ENCODE assay signal across 21 cellular contexts in the genomic region with DNA sequence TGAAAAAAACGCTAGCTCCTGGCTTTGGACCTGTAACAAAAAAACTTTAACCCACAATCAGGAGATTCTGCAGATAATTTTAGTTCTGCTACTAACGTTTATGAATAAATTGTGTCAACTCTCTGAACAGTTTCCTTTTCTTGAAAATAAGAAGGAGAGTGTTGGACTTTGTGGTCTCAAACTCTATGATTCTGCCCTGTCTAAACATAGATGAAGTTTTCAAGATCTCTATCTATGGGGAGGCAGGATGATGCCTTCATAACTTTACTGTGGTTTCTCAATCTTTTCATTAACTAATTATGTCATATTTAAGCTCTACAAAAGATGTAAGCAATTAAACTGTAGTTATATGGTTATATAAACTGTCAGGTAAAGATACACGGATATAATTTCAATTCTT.
"Had no signal": no experiment of that assay in that cellular context is flagged by ENCODE, and none has a peak within 500 bp of the region (broad histone marks: within the 10 kb centered on the region; RNA-seq: fewer than 3 reads in every experiment).

No MANE protein-coding gene starts in this region.

- H3K36me3 Mint-ChIP-seq: activated CD8-positive, alpha-beta memory T cell treated with anti-CD3 and anti-CD28 coated beads, Interleukin-2, amount 10 ng/mL, durations not matched to agents 7 days and 5 days; activated naive CD4-positive, alpha-beta T cell treated with anti-CD3 and anti-CD28 coated beads, Interleukin-2, amount 50 U/mL, for 72 hours; mesothelial cell of epicardium; naive thymus-derived CD8-positive, alpha-beta T cell had no signal

- H3K36me3 ChIP-seq: ascending aorta, brain microvascular endothelial cell, esophagus muscularis mucosa, gastroesophageal sphincter, pancreas, thyroid gland had no signal

- H3K27me3 ChIP-seq: ascending aorta, brain microvascular endothelial cell, esophagus muscularis mucosa, gastroesophageal sphincter, pancreas, thyroid gland had no signal

- H3K27ac Mint-ChIP-seq: activated CD4-positive, alpha-beta T cell treated with anti-CD3 and anti-CD28 coated beads, Interleukin-2, amount 10 ng/mL, durations not matched to agents 24 days and 14 days; activated CD8-positive, alpha-beta memory T cell treated with anti-CD3 and anti-CD28 coated beads, Interleukin-2, amount 10 ng/mL, durations not matched to agents 7 days and 5 days; activated CD8-positive, alpha-beta T cell treated with anti-CD3 and anti-CD28 coated beads for 36 hours; mesothelial cell of epicardium; naive thymus-derived CD8-positive, alpha-beta T cell; stimulated activated naive CD8-positive, alpha-beta T cell treated with anti-CD3 and anti-CD28 coated beads, Interleukin-15, Interleukin-2, amounts not matched to agents 100 ng/mL and 50 ng/mL, for 24 hours had no signal

- H3K4me3 ChIP-seq: ascending aorta, esophagus muscularis mucosa, gastroesophageal sphincter, pancreas, thyroid gland had no signal

- H3K9me3 Mint-ChIP-seq: activated CD4-positive, alpha-beta T cell treated with anti-CD3 and anti-CD28 coated beads, Interleukin-2, amount 10 ng/mL, durations not matched to agents 24 days and 14 days; activated CD8-positive, alpha-beta T cell treated with anti-CD3 and anti-CD28 coated beads for 36 hours; activated naive CD4-positive, alpha-beta T cell treated with anti-CD3 and anti-CD28 coated beads, Interleukin-2, amount 50 U/mL, for 72 hours; mesothelial cell of epicardium; stimulated activated naive CD8-positive, alpha-beta T cell treated with anti-CD3 and anti-CD28 coated beads, Interleukin-15, Interleukin-2, amounts not matched to agents 100 ng/mL and 50 ng/mL, for 24 hours had no signal

- H3K27ac ChIP-seq: pancreas had no signal

- H3K9me3 ChIP-seq: ascending aorta, esophagus muscularis mucosa, gastroesophageal sphincter, pancreas, thyroid gland had no signal

- ATAC-seq: activated CD8-positive, alpha-beta memory T cell treated with anti-CD3 and anti-CD28 coated beads, Interleukin-2, amount 10 ng/mL, durations not matched to agents 7 days and 5 days; activated CD8-positive, alpha-beta T cell treated with anti-CD3 and anti-CD28 coated beads for 36 hours; activated naive CD4-positive, alpha-beta T cell treated with anti-CD3 and anti-CD28 coated beads, Interleukin-2, amount 50 U/mL, for 72 hours; naive thymus-derived CD8-positive, alpha-beta T cell; pancreas had no signal

- DNase-seq: activated CD4-positive, alpha-beta T cell treated with anti-CD3 and anti-CD28 coated beads, Interleukin-2, amount 10 ng/mL, durations not matched to agents 24 days and 14 days; activated CD8-positive, alpha-beta memory T cell treated with anti-CD3 and anti-CD28 coated beads, Interleukin-2, amount 10 ng/mL, durations not matched to agents 7 days and 5 days; activated CD8-positive, alpha-beta T cell treated with anti-CD3 and anti-CD28 coated beads for 36 hours; brain microvascular endothelial cell; central memory CD4-positive, alpha-beta T cell; effector memory CD4-positive, alpha-beta T cell; head of caudate nucleus; hypothalamus; left ventricle myocardium superior; mammary epithelial cell; naive thymus-derived CD8-positive, alpha-beta T cell; pancreas; stimulated activated CD4-positive, alpha-beta T cell treated with anti-CD3 and anti-CD28 coated beads, Interleukin-4, amount 100 ng/mL, for 24 hours; substantia nigra; thyroid gland had no signal

- H3K4me1 ChIP-seq: ascending aorta, esophagus muscularis mucosa, pancreas, thyroid gland had no signal

- H3K4me3 Mint-ChIP-seq: activated CD4-positive, alpha-beta T cell treated with anti-CD3 and anti-CD28 coated beads, Interleukin-2, amount 10 ng/mL, durations not matched to agents 24 days and 14 days; activated CD8-positive, alpha-beta memory T cell treated with anti-CD3 and anti-CD28 coated beads, Interleukin-2, amount 10 ng/mL, durations not matched to agents 7 days and 5 days; activated CD8-positive, alpha-beta T cell treated with anti-CD3 and anti-CD28 coated beads for 36 hours; mesothelial cell of epicardium; naive thymus-derived CD8-positive, alpha-beta T cell; stimulated activated naive CD8-positive, alpha-beta T cell treated with anti-CD3 and anti-CD28 coated beads, Interleukin-15, Interleukin-2, amounts not matched to agents 100 ng/mL and 50 ng/mL, for 24 hours had no signal
